Comparison of ENCODE assay signal across 8 cellular contexts in genomic region chr10:62244785-62245595, GRCh38. TPM values are rescaled to one million over a fixed set of nuclear protein-coding genes. Genes with fewer than 3 reads are reported as not detected.
DNase-seq lines count a peak whose midpoint lies in the region; ATAC-seq, FAIRE-seq and TF ChIP-seq lines count a peak whose summit lies in the region.

No MANE protein-coding gene starts in this region.

- peak; percentile 74 to 84 for ATAC-seq in lower lobe of right lung

- H3K4me1 ChIP-seq in lower lobe of right lung (peaks cover 18% of the 10 kb centered on the region), thyroid gland (peaks cover 0 to 4% of the 10 kb centered on the region in 2 donors)

- H3K36me3 ChIP-seq in lower lobe of right lung (no peaks in the 10 kb centered on the region), thyroid gland (no peaks in the 10 kb centered on the region)

- H3K4me3 ChIP-seq in lower lobe of right lung (no peak overlapping the region), thyroid gland (replicated peaks in 1 of 3) (no peak overlapping the region)

- intact Hi-C loops in lower lobe of right lung (cut with DNase I): loop anchor here (5.0 to 10.0 kb wide), 2 partner anchors 303 to 340 kb away; partner anchors contain the start of gene ARID5B
- intact Hi-C loops in thyroid gland (cut with DNase I): loop anchor here (5.0 to 10.0 kb wide), 2 partner anchors 208 to 350 kb away; no protein-coding TSS in a partner anchor

- TF ChIP-seq POLR2A in H54 (IDR thresholded peaks at IDR 0.05; ENCODE audit: low read depth, low read length) (no peak), thyroid gland (IDR thresholded peaks at IDR 0.05) (no peak)

- H3K9me3 ChIP-seq in lower lobe of right lung (no peaks in the 10 kb centered on the region), thyroid gland (no peaks in the 10 kb centered on the region)

- H3K27ac ChIP-seq in lower lobe of right lung: no peak overlapping the region
- no peak overlapping the region for H3K27ac ChIP-seq in thyroid gland

- H3K27me3 ChIP-seq in lower lobe of right lung (ENCODE audit: low read depth) (no peaks in the 10 kb centered on the region), thyroid gland (no peaks in the 10 kb centered on the region)

- peak; percentile 31 for DNase-seq in activated naive CD4-positive, alpha-beta T cell treated with Interleukin-2 at 50 U/mL for 16 hours
- DNase-seq in activated naive CD4-positive, alpha-beta T cell (lab: John Stamatoyannopoulos, UW): no peak
- DNase-seq in H54 (ENCODE audit: insufficient read length, low spot score) (no peak), MV-4-11 (lab: John Stamatoyannopoulos, UW) (peak; percentile 66), T-helper 2 cell (peak in 3 of 5 experiments; percentile 13 to 89 (median 27)), lower lobe of right lung (no peak), thyroid gland (peak in 1 of 2 donors; percentile 7)

- TF ChIP-seq CTCF in lower lobe of right lung (IDR thresholded peaks at IDR 0.05) (peak; percentile 84), thyroid gland (IDR thresholded peaks at IDR 0.05) (peak; percentile 59 to 79 (median 72))

- WGBS in thyroid gland, 2 donors: 45 to 48% methylated on average over 5 of the region's 5 CpGs

- peak; percentile 98 for FAIRE-seq in H54 (lab: Jason Lieb, UNC)
- FAIRE-seq in colon (lab: Jason Lieb, UNC): peak; percentile 93

RNA-seq across cellular contexts. Expression of gene RTKN2, which starts 23.7 kb away (rescaled TPM):
- total RNA-seq in lower lobe of right lung (109 TPM), thyroid gland (1 to 10 TPM in 2 of 4 donors, under 1 TPM in 1, not detected in 1; 0.49 to 1.6 (median 1.2) TPM)

Comparison
In these comparisons a context has a peak if more than half of its experiments do, and no peak if none do; other contexts are left out.
1. DNase-seq: peak in activated naive CD4-positive, alpha-beta T cell treated with Interleukin-2 at 50 U/mL for 16 hours (single experiment), MV-4-11 (single experiment) and T-helper 2 cell (3 of 5); none in activated naive CD4-positive, alpha-beta T cell (0 of 4), H54 (single experiment) and lower lobe of right lung (single experiment).
2. RNA of gene RTKN2, which starts 23.7 kb away (total RNA-seq): 109 TPM in lower lobe of right lung (single experiment); 0.49 to 1.6 TPM in thyroid gland; every median in the first group is over 10 times any median in the second.